20 cellular contexts compared by ENCODE assay signal in genomic region chr11:65399249-65399648, GRCh38. TPM values are rescaled to one million over a fixed set of nuclear protein-coding genes. Genes with fewer than 3 reads are reported as not detected.
DNase-seq lines count a peak whose midpoint lies in the region; ATAC-seq, FAIRE-seq and TF ChIP-seq lines count a peak whose summit lies in the region.
"Had no signal": no experiment of that assay in that cellular context is flagged by ENCODE, and none has a peak within 500 bp of the region (broad histone marks: within the 10 kb centered on the region; RNA-seq: fewer than 3 reads in every experiment).

No MANE protein-coding gene starts in this region.

- H3K36me3 ChIP-seq in BLaER1 treated with 17β-estradiol and CSF1 and Interleukin-3, amounts not matched to agents 10 nM and 100 nM: peaks cover 64 to 84% (median 76%) of the 10 kb centered on the region in 11 experiments
- H3K36me3 ChIP-seq in H1 (ENCODE audit: control insufficient read depth in 2 of 4, insufficient read depth in 4 of 4, low read length in 3 of 4): peaks cover 0 to 4% (median 0%) of the 10 kb centered on the region in 4 experiments; a peak in 1 of 8 replicates
- H3K36me3 ChIP-seq in neuronal stem cell (replicated peaks in 1 of 2; ENCODE audit: control insufficient read depth in 2 of 2, insufficient read depth in 2 of 2, low read length in 2 of 2): peaks cover 12 to 41% of the 10 kb centered on the region in 2 donors

- no peak for TF ChIP-seq EP300 in H1 (IDR thresholded peaks at IDR 0.05; ENCODE audit: borderline replicate concordance in 1 of 2, low read depth in 2 of 2, low read length in 2 of 2)

- H3K9me3 ChIP-seq in BLaER1 treated with 17β-estradiol and CSF1 and Interleukin-3, amounts not matched to agents 10 nM and 100 nM (replicated peaks in 1 of 11): no peaks in the 10 kb centered on the region
- H3K9me3 ChIP-seq in H1 (ENCODE audit: insufficient read depth in 2 of 2, low read depth in 1 of 2, low read length in 1 of 2) (no peaks in the 10 kb centered on the region), neuronal stem cell (replicated peaks in 1 of 2; ENCODE audit: control insufficient read depth in 2 of 2, insufficient read depth in 1 of 2, low read depth in 1 of 2, low read length in 2 of 2) (no peaks in the 10 kb centered on the region)

- H3K27me3 ChIP-seq in BLaER1 treated with 17β-estradiol and CSF1 and Interleukin-3, amounts not matched to agents 10 nM and 100 nM: no peaks in the 10 kb centered on the region
- H3K27me3 ChIP-seq in H1 (replicated peaks in 1 of 4; ENCODE audit: control insufficient read depth in 3 of 4, extremely low read depth in 1 of 4, insufficient read depth in 3 of 4, low read length in 3 of 4) (no peaks in the 10 kb centered on the region), neuronal stem cell (ENCODE audit: control insufficient read depth in 3 of 3, insufficient read depth in 3 of 3, low read depth in 1 of 3, low read length in 3 of 3) (no peaks in the 10 kb centered on the region)

- H2AK5ac ChIP-seq in H1 (ENCODE audit: low read depth, low read length) (no peak overlapping the region), neuronal stem cell (ENCODE audit: low read depth, low read length) (no peak overlapping the region)

- 94% methylated on average over 13 of the region's 13 CpGs; no CpG with 5 or more reads in 1 of the 2 experiments for WGBS in H1 (ENCODE audit: extremely low coverage in 1 of 2, insufficient coverage in 1 of 2, insufficient read length in 1 of 2, insufficient replicate concordance in 2 of 2, low coverage in 1 of 2, low lambda C conversion rate in 2 of 2, missing lambda C conversion rate in 1 of 2), 2 experiments
- WGBS in neuronal stem cell (ENCODE audit: extremely low coverage in 2 of 2, insufficient read length in 2 of 2, insufficient replicate concordance in 1 of 2), 2 donors: no CpG with 5 or more reads among the region's 13 CpGs

- H3K14ac ChIP-seq in H1 (ENCODE audit: insufficient read length): no peak overlapping the region
- no peak overlapping the region for H3K14ac ChIP-seq in neuronal stem cell (ENCODE audit: low read length)

- POLR2A ChIA-PET in H1 (lab: Charles Lee; ENCODE audit: partially characterized antibody): interaction anchor here (1.0 to 17.0 kb wide), 2 partner anchors 23 to 104 kb away, joined by 4 to 202 read pairs; partner anchors contain the start of genes MALAT1 and NEAT1

- H2AFZ ChIP-seq in H1 (ENCODE audit: low read length) (no peak overlapping the region), neuronal stem cell (ENCODE audit: low read length) (no peak overlapping the region)
- H2AFZ ChIP-seq: GM23248 had no signal

- no peak overlapping the region for H3K4me3 ChIP-seq in BLaER1 treated with 17β-estradiol and CSF1 and Interleukin-3, amounts not matched to agents 10 nM and 100 nM
- H3K4me3 ChIP-seq in H1 (ENCODE audit: extremely low read depth in 1 of 4, insufficient read depth in 2 of 4, low read depth in 3 of 4, low read length in 4 of 4) (no peak overlapping the region), neuronal stem cell (ENCODE audit: low read length in 2 of 2) (no peak overlapping the region)
- H3K4me3 ChIP-seq: GM23248, K562 had no signal

- H3K27ac Mint-ChIP-seq in stimulated activated naive B cell treated with anti-CD40 and anti-IgM and Interleukin-4, amounts not matched to agents 10 μg/mL and 1 μg/mL and 100 μg/mL, for 72 hours: peak overlapping the region; percentile 42

- H2BK12ac ChIP-seq in H1 (ENCODE audit: low read depth, low read length) (no peak overlapping the region), neuronal stem cell (ENCODE audit: low read length) (no peak overlapping the region)

- no peak overlapping the region for H3K4me2 ChIP-seq in BLaER1 treated with 17β-estradiol and CSF1 and Interleukin-3, amounts not matched to agents 10 nM and 100 nM
- H3K4me2 ChIP-seq in H1 (ENCODE audit: insufficient read depth in 1 of 2, low read depth in 2 of 2, low read length in 2 of 2) (no peak overlapping the region), neuronal stem cell (ENCODE audit: insufficient read depth, low read length, poor library complexity, severe bottlenecking) (no peak overlapping the region)

- no peak overlapping the region for H3K56ac ChIP-seq in H1 (replicated peaks; ENCODE audit: insufficient read length, low read depth, low read length)

- in situ Hi-C loops in GM13977 (cut with MboI; ENCODE audit: low pct_unique_long_range_greater_than_20kb, low sequenced_read_pairs, unreplicated experiment): no loop called here

- H4K5ac ChIP-seq in H1 (ENCODE audit: insufficient read length, low read depth, low read length): no peak overlapping the region

- peak overlapping the region; percentile 51; the same call in 1 of the 2 replicates for H4K8ac ChIP-seq in H1 (ENCODE audit: extremely low read depth, insufficient read depth, low read length)
- H4K8ac ChIP-seq in neuronal stem cell (ENCODE audit: low read depth, low read length): no peak overlapping the region

- H2BK5ac ChIP-seq in H1 (ENCODE audit: low read depth, low read length) (no peak overlapping the region), neuronal stem cell (ENCODE audit: low read length) (no peak overlapping the region)

- no peak overlapping the region for H3K4ac ChIP-seq in H1 (replicated peaks; ENCODE audit: insufficient read length, low read depth, low read length)
- no peak overlapping the region for H3K4ac ChIP-seq in neuronal stem cell (ENCODE audit: low read length)

- no peak for ATAC-seq in stimulated activated naive B cell treated with anti-CD40 and anti-IgM and Interleukin-4, amounts not matched to agents 10 μg/mL and 1 μg/mL and 100 μg/mL, for 72 hours (replicated peaks)
- ATAC-seq in HG03521 (IDR thresholded peaks at IDR 0.05; ENCODE audit: unreplicated experiment): no peak

- peak overlapping the region in 5 of 11 experiments; percentile 8 to 54 (median 47); a peak in 5 of 22 replicates for H3K27ac ChIP-seq in BLaER1 treated with 17β-estradiol and CSF1 and Interleukin-3, amounts not matched to agents 10 nM and 100 nM
- H3K27ac ChIP-seq in H1 (ENCODE audit: low read depth, low read length): no peak overlapping the region
- H3K27ac ChIP-seq in neuronal stem cell (replicated peaks; ENCODE audit: low read length): no peak overlapping the region
- H3K27ac ChIP-seq: GM23248 had no signal

- TF ChIP-seq CTCF in H1 (IDR thresholded peaks at IDR 0.05; ENCODE audit: control extremely low read depth in 1 of 3, insufficient read depth in 1 of 3, low read depth in 1 of 3, low read length in 3 of 3) (no peak), GM13977 (IDR thresholded peaks at IDR 0.05; ENCODE audit: extremely low read depth, insufficient read depth, missing control alignments) (no peak)

- peaks cover 0 to 83% (median 17%) of the 10 kb centered on the region in 11 experiments; a peak in 15 of 22 replicates for H4K20me1 ChIP-seq in BLaER1 treated with 17β-estradiol and CSF1 and Interleukin-3, amounts not matched to agents 10 nM and 100 nM
- peaks cover 0 to 6% of the 10 kb centered on the region in 2 experiments for H4K20me1 ChIP-seq in H1 (replicated peaks in 1 of 2; ENCODE audit: control insufficient read depth in 1 of 2, insufficient read depth in 2 of 2, low read length in 2 of 2)

- H3K18ac ChIP-seq in H1 (ENCODE audit: extremely low read depth, low read length): no peak overlapping the region
- H3K18ac ChIP-seq in neuronal stem cell (ENCODE audit: low read length): peak overlapping the region; percentile 28

- CTCF ChIA-PET in H1 (lab: Charles Lee; ENCODE audit: partially characterized antibody): interaction anchor here (0.6 to 2.6 kb wide), 4 partner anchors 17 to 153 kb away, joined by 3 to 23 read pairs (median 3); no protein-coding TSS in a partner anchor

- H3K4me1 ChIP-seq in BLaER1 treated with 17β-estradiol and CSF1 and Interleukin-3, amounts not matched to agents 10 nM and 100 nM: peaks cover 35 to 61% (median 53%) of the 10 kb centered on the region in 10 experiments
- H3K4me1 ChIP-seq in H1 (replicated peaks in 1 of 4; ENCODE audit: control insufficient read depth in 3 of 4, insufficient read depth in 4 of 4, low read length in 3 of 4) (no peaks in the 10 kb centered on the region; a peak in 1 of 7 replicates), neuronal stem cell (ENCODE audit: control insufficient read depth in 2 of 2, insufficient read depth in 1 of 2, low read depth in 1 of 2, low read length in 2 of 2) (peaks cover 0 to 2% of the 10 kb centered on the region in 2 donors)

- no peak overlapping the region for H2BK15ac ChIP-seq in H1 (ENCODE audit: low read length)
- no peak overlapping the region for H2BK15ac ChIP-seq in neuronal stem cell (ENCODE audit: low read length)

- no peaks in the 10 kb centered on the region for H3K9me3 Mint-ChIP-seq in stimulated activated naive B cell treated with anti-CD40 and anti-IgM and Interleukin-4, amounts not matched to agents 10 μg/mL and 1 μg/mL and 100 μg/mL, for 72 hours
- H3K9me3 Mint-ChIP-seq: CD4-positive, alpha-beta memory T cell had no signal

- H3K4me3 Mint-ChIP-seq in stimulated activated naive B cell treated with anti-CD40 and anti-IgM and Interleukin-4, amounts not matched to agents 10 μg/mL and 1 μg/mL and 100 μg/mL, for 72 hours: no peak overlapping the region
- H3K4me3 Mint-ChIP-seq: CD4-positive, alpha-beta memory T cell had no signal

- H3K36me3 Mint-ChIP-seq in stimulated activated naive B cell treated with anti-CD40 and anti-IgM and Interleukin-4, amounts not matched to agents 10 μg/mL and 1 μg/mL and 100 μg/mL, for 72 hours: peaks cover 51 to 60% of the 10 kb centered on the region in 2 donors

- no peaks in the 10 kb centered on the region for H3K23me2 ChIP-seq in H1 (ENCODE audit: low read depth, low read length)

- DNase-seq in H1 (ENCODE audit: low read depth in 1 of 2, low spot score in 2 of 2) (no peak), neuronal stem cell (ENCODE audit: low spot score) (no peak), GM13977 (ENCODE audit: low spot score) (no peak)
- no peak for DNase-seq in stimulated activated naive B cell treated with anti-CD40 and anti-IgM and Interleukin-4, amounts not matched to agents 10 μg/mL and 1 μg/mL and 100 μg/mL, for 72 hours
- DNase-seq in stimulated activated CD4-positive, alpha-beta T cell treated with anti-CD3 and anti-CD28 coated beads, Interleukin-1b, Interleukin-23, amount 100 ng/mL, for 48 hours: no peak
- DNase-seq: 8988T, C1 segment of cervical spinal cord, DMS153, DMS79, GDM1, GM23248, HCEC 1CT, IMR-90 had no signal

- TF ChIP-seq POLR2A in H1 (IDR thresholded peaks at IDR 0.05; ENCODE audit: control extremely low read depth in 1 of 2, low read depth in 2 of 2, low read length in 2 of 2): no peak

- TF ChIP-seq RAD21 in H1 (IDR thresholded peaks at IDR 0.05 in 1 of 2, conservative IDR thresholded peaks at IDR 0.05 in 1 of 2; ENCODE audit: low read depth in 2 of 2, low read length in 2 of 2): no peak

- H3K79me2 ChIP-seq in H1 (ENCODE audit: control insufficient read depth in 1 of 2, insufficient read depth in 2 of 2, low read length in 2 of 2): no peaks in the 10 kb centered on the region

- H3K79me1 ChIP-seq in H1 (ENCODE audit: low read depth, low read length): 0 out of 2 replicates have a peak, but pooled peaks cover 2% of the 10 kb centered on the region
- peaks cover 8% of the 10 kb centered on the region for H3K79me1 ChIP-seq in neuronal stem cell (ENCODE audit: low read depth, low read length)

- H3K4me1 Mint-ChIP-seq in stimulated activated naive B cell treated with anti-CD40 and anti-IgM and Interleukin-4, amounts not matched to agents 10 μg/mL and 1 μg/mL and 100 μg/mL, for 72 hours: peaks cover 19 to 33% of the 10 kb centered on the region in 2 donors

- no peak overlapping the region for H4K91ac ChIP-seq in H1 (replicated peaks; ENCODE audit: insufficient read length, low read length)
- no peak overlapping the region for H4K91ac ChIP-seq in neuronal stem cell (ENCODE audit: low read depth, low read length, poor library complexity)

- H3K9ac ChIP-seq in BLaER1 treated with 17β-estradiol and CSF1 and Interleukin-3, amounts not matched to agents 10 nM and 100 nM: peak overlapping the region in 6 of 11 experiments; percentile 11 to 62 (median 42); a peak in 3 of 22 replicates
- H3K9ac ChIP-seq in H1 (replicated peaks in 1 of 4; ENCODE audit: extremely low read depth in 1 of 4, low read depth in 3 of 4, low read length in 3 of 4): no peak overlapping the region
- H3K9ac ChIP-seq in neuronal stem cell (ENCODE audit: low read depth, low read length, poor library complexity): no peak overlapping the region
- H3K9ac ChIP-seq: GM23248 had no signal

- H3K27me3 Mint-ChIP-seq in stimulated activated naive B cell treated with anti-CD40 and anti-IgM and Interleukin-4, amounts not matched to agents 10 μg/mL and 1 μg/mL and 100 μg/mL, for 72 hours: no peaks in the 10 kb centered on the region
- H3K27me3 Mint-ChIP-seq: CD4-positive, alpha-beta memory T cell had no signal

- no peak for FAIRE-seq in H1 (lab: Jason Lieb, UNC)
- FAIRE-seq: GM12892, H54, HTR-8/SVneo, K562 had no signal

- H3K23ac ChIP-seq in H1 (ENCODE audit: insufficient read length): no peak overlapping the region
- H3K23ac ChIP-seq in neuronal stem cell (ENCODE audit: low read depth, low read length, poor library complexity): no peak overlapping the region

- no peak overlapping the region for H2BK120ac ChIP-seq in H1 (replicated peaks; ENCODE audit: low read depth, low read length)
- H2BK120ac ChIP-seq in neuronal stem cell (ENCODE audit: low read depth, low read length): no peak overlapping the region

- H2BK20ac ChIP-seq in H1 (ENCODE audit: low read length): no peak overlapping the region

RNA-seq across cellular contexts. Expression of gene FRMD8, which starts 12.8 kb away (rescaled TPM):
- 16.7 and 19.2 TPM in 2 replicates for total RNA-seq in H1 (2021; fragmentation: NEBNext Ultra II Directional; extraction: Animal tissue kit (Norgen Biotek cat#: 25700))
- 15.0 and 23.4 TPM in 2 replicates for polyA plus RNA-seq in H1 (2011; rRNA removed)
- polyA plus RNA-seq in H1 (2011; cell fraction: cytosol; rRNA removed): 14.8 TPM
- 26.9 TPM for polyA plus RNA-seq in H1 (2011; cell fraction: nucleus; rRNA removed)
- polyA plus RNA-seq in H1 (2012, experiment 1 of 2): 8.5 to 12.7 TPM (median 10.9 TPM) in 4 replicates
- 10.7 TPM for polyA plus RNA-seq in H1 (2012, experiment 2 of 2)
- polyA plus RNA-seq in H1 (2013, experiment 1 of 2): 8.6 TPM
- 7.7 TPM for polyA plus RNA-seq in H1 (2013, experiment 2 of 2)
- polyA minus RNA-seq in H1 (2011; rRNA and poly(A)+ RNA removed): 9.5 and 15.1 TPM in 2 replicates
- polyA minus RNA-seq in H1 (2011; cell fraction: cytosol; rRNA and poly(A)+ RNA removed): 12.3 TPM
- 14.0 TPM for polyA minus RNA-seq in H1 (2011; cell fraction: nucleus; rRNA and poly(A)+ RNA removed)
- polyA plus RNA-seq in neuronal stem cell (2013, experiment 1 of 2): 5.9 TPM
- 6.1 TPM for polyA plus RNA-seq in neuronal stem cell (2013, experiment 2 of 2)

RNA-seq across cellular contexts. Expression of gene SLC25A45, which starts 16.8 kb away (rescaled TPM):
- total RNA-seq in H1 (2021; fragmentation: NEBNext Ultra II Directional; extraction: Animal tissue kit (Norgen Biotek cat#: 25700)): 0.54 and 0.61 TPM in 2 replicates
- polyA plus RNA-seq in H1 (2011; rRNA removed): 0.59 and 0.97 TPM in 2 replicates
- polyA plus RNA-seq in H1 (2011; cell fraction: cytosol; rRNA removed): 0.76 TPM
- polyA plus RNA-seq in H1 (2011; cell fraction: nucleus; rRNA removed): 3.3 TPM
- polyA plus RNA-seq in H1 (2012, experiment 1 of 2): 0.67 to 1.3 TPM (median 1.0 TPM) in 4 replicates
- 0.37 TPM for polyA plus RNA-seq in H1 (2012, experiment 2 of 2)
- 0.95 TPM for polyA plus RNA-seq in H1 (2013, experiment 1 of 2)
- 1.1 TPM for polyA plus RNA-seq in H1 (2013, experiment 2 of 2)
- 0.20 and 0.28 TPM in 2 replicates for polyA minus RNA-seq in H1 (2011; rRNA and poly(A)+ RNA removed)
- not detected for polyA minus RNA-seq in H1 (2011; cell fraction: cytosol; rRNA and poly(A)+ RNA removed)
- 0.30 TPM for polyA minus RNA-seq in H1 (2011; cell fraction: nucleus; rRNA and poly(A)+ RNA removed)
- 0.43 TPM for polyA plus RNA-seq in neuronal stem cell (2013, experiment 1 of 2)
- polyA plus RNA-seq in neuronal stem cell (2013, experiment 2 of 2): 0.32 TPM

RNA-seq across cellular contexts. Expression of gene NEAT1, which starts 23.3 kb away (rescaled TPM):
- total RNA-seq in H1 (2021; fragmentation: NEBNext Ultra II Directional; extraction: Animal tissue kit (Norgen Biotek cat#: 25700)): 10.4 and 10.7 TPM in 2 replicates
- 1.6 and 2.4 TPM in 2 replicates for polyA plus RNA-seq in H1 (2011; rRNA removed)
- 5.7 TPM for polyA plus RNA-seq in H1 (2011; cell fraction: cytosol; rRNA removed)
- polyA plus RNA-seq in H1 (2011; cell fraction: nucleus; rRNA removed): 5.7 TPM
- 16.2 to 22.8 TPM (median 18.4 TPM) in 4 replicates for polyA plus RNA-seq in H1 (2012, experiment 1 of 2)
- 1.4 TPM for polyA plus RNA-seq in H1 (2012, experiment 2 of 2)
- polyA plus RNA-seq in H1 (2013, experiment 1 of 2): 3.0 TPM
- polyA plus RNA-seq in H1 (2013, experiment 2 of 2): 2.6 TPM
- polyA minus RNA-seq in H1 (2011; rRNA and poly(A)+ RNA removed): 11.4 and 18.7 TPM in 2 replicates
- polyA minus RNA-seq in H1 (2011; cell fraction: cytosol; rRNA and poly(A)+ RNA removed): 5.7 TPM
- 23.0 TPM for polyA minus RNA-seq in H1 (2011; cell fraction: nucleus; rRNA and poly(A)+ RNA removed)
- polyA plus RNA-seq in neuronal stem cell (2013, experiment 1 of 2): 2.0 TPM
- polyA plus RNA-seq in neuronal stem cell (2013, experiment 2 of 2): 2.5 TPM

RNA-seq across cellular contexts. Expression of gene TIGD3, which starts 44.7 kb away (rescaled TPM):
- 0.88 and 1.3 TPM in 2 replicates for total RNA-seq in H1 (2021; fragmentation: NEBNext Ultra II Directional; extraction: Animal tissue kit (Norgen Biotek cat#: 25700))
- polyA plus RNA-seq in H1 (2011; rRNA removed): 1.1 TPM in 2 replicates
- polyA plus RNA-seq in H1 (2011; cell fraction: cytosol; rRNA removed): 1.3 TPM
- 1.4 TPM for polyA plus RNA-seq in H1 (2011; cell fraction: nucleus; rRNA removed)
- polyA plus RNA-seq in H1 (2012, experiment 1 of 2): 0.97 to 1.5 TPM (median 1.1 TPM) in 4 replicates
- 1.4 TPM for polyA plus RNA-seq in H1 (2012, experiment 2 of 2)
- 1.1 TPM for polyA plus RNA-seq in H1 (2013, experiment 1 of 2)
- polyA plus RNA-seq in H1 (2013, experiment 2 of 2): 1.2 TPM
- 0.61 and 0.88 TPM in 2 replicates for polyA minus RNA-seq in H1 (2011; rRNA and poly(A)+ RNA removed)
- 1.2 TPM for polyA minus RNA-seq in H1 (2011; cell fraction: cytosol; rRNA and poly(A)+ RNA removed)
- 2.3 TPM for polyA minus RNA-seq in H1 (2011; cell fraction: nucleus; rRNA and poly(A)+ RNA removed)
- polyA plus RNA-seq in neuronal stem cell (2013, experiment 1 of 2): 1.8 TPM
- 1.6 TPM for polyA plus RNA-seq in neuronal stem cell (2013, experiment 2 of 2)
- total RNA-seq: GM23248, IMR-90 had no signal
- polyA plus RNA-seq: GM23248 had no signal

Comparison
In these comparisons a context has a peak if more than half of its experiments do, and no peak if none do; other contexts are left out.
1. H3K9ac ChIP-seq: peak in BLaER1 treated with 17β-estradiol and CSF1 and Interleukin-3, amounts not matched to agents 10 nM and 100 nM (6 of 11); none in H1 (0 of 4) and neuronal stem cell (single experiment).